ENCODE assay signal across 1 cellular context in the genomic region with DNA sequence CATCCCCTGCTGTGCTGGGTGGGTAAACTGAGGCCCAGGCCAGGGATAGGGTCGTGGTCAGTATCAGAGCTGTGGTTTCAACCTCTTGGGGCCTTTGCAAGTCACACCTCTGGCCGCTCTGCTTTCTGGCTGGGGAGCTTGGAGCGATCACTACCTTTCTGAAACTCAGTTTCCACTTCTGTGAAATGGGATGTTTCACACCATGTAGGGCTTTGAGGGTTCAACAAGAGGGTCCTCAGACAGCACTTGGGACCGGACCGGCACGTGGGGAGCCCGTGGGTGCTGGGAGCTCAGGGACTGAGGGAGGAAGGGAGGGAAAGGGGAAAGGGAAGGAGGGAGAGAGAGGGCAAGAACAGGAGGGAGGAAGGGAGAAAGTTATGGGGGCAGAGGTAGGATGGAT.
A peak's percentile ranks its signal among the peaks of the same experiment; 100 is the strongest.
TF ChIP-seq lines count a peak whose summit lies in the region.

No MANE protein-coding gene starts in this region.

TF ChIP-seq in HEK293, 187 proteins besides CTCF, POLR2A, EP300 and RAD21 (continued from another document):
- TF ChIP-seq, protein P1, sequence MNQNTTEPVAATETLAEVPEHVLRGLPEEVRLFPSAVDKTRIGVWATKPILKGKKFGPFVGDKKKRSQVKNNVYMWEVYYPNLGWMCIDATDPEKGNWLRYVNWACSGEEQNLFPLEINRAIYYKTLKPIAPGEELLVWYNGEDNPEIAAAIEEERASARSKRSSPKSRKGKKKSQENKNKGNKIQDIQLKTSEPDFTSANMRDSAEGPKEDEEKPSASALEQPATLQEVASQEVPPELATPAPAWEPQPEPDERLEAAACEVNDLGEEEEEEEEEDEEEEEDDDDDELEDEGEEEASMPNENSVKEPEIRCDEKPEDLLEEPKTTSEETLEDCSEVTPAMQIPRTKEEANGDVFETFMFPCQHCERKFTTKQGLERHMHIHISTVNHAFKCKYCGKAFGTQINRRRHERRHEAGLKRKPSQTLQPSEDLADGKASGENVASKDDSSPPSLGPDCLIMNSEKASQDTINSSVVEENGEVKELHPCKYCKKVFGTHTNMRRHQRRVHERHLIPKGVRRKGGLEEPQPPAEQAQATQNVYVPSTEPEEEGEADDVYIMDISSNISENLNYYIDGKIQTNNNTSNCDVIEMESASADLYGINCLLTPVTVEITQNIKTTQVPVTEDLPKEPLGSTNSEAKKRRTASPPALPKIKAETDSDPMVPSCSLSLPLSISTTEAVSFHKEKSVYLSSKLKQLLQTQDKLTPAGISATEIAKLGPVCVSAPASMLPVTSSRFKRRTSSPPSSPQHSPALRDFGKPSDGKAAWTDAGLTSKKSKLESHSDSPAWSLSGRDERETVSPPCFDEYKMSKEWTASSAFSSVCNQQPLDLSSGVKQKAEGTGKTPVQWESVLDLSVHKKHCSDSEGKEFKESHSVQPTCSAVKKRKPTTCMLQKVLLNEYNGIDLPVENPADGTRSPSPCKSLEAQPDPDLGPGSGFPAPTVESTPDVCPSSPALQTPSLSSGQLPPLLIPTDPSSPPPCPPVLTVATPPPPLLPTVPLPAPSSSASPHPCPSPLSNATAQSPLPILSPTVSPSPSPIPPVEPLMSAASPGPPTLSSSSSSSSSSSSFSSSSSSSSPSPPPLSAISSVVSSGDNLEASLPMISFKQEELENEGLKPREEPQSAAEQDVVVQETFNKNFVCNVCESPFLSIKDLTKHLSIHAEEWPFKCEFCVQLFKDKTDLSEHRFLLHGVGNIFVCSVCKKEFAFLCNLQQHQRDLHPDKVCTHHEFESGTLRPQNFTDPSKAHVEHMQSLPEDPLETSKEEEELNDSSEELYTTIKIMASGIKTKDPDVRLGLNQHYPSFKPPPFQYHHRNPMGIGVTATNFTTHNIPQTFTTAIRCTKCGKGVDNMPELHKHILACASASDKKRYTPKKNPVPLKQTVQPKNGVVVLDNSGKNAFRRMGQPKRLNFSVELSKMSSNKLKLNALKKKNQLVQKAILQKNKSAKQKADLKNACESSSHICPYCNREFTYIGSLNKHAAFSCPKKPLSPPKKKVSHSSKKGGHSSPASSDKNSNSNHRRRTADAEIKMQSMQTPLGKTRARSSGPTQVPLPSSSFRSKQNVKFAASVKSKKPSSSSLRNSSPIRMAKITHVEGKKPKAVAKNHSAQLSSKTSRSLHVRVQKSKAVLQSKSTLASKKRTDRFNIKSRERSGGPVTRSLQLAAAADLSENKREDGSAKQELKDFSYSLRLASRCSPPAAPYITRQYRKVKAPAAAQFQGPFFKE (tag by site-specific recombination; IDR thresholded peaks at IDR 0.05; ENCODE audit: borderline replicate concordance), result no peak
- TF ChIP-seq ZNF184 (tag by site-specific recombination; IDR thresholded peaks at IDR 0.05) (no peak), ZNF366 (tag by site-specific recombination; conservative IDR thresholded peaks at IDR 0.05) (0 out of 2 replicates have a peak, but pooled peaks have one; percentile 14), ZNF248 (tag by site-specific recombination; IDR thresholded peaks at IDR 0.05) (no peak), TRIM28 (IDR thresholded peaks at IDR 0.05; ENCODE audit: borderline replicate concordance, low read length) (no peak), ZNF514 (tag by site-specific recombination; IDR thresholded peaks at IDR 0.05) (no peak), KLF7 (tag by site-specific recombination; IDR thresholded peaks at IDR 0.05; ENCODE audit: borderline replicate concordance) (no peak)
- TF ChIP-seq, protein P2, sequence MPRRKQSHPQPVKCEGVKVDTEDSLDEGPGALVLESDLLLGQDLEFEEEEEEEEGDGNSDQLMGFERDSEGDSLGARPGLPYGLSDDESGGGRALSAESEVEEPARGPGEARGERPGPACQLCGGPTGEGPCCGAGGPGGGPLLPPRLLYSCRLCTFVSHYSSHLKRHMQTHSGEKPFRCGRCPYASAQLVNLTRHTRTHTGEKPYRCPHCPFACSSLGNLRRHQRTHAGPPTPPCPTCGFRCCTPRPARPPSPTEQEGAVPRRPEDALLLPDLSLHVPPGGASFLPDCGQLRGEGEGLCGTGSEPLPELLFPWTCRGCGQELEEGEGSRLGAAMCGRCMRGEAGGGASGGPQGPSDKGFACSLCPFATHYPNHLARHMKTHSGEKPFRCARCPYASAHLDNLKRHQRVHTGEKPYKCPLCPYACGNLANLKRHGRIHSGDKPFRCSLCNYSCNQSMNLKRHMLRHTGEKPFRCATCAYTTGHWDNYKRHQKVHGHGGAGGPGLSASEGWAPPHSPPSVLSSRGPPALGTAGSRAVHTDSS (tag by site-specific recombination; IDR thresholded peaks at IDR 0.05), result no peak
- TF ChIP-seq, protein P3, sequence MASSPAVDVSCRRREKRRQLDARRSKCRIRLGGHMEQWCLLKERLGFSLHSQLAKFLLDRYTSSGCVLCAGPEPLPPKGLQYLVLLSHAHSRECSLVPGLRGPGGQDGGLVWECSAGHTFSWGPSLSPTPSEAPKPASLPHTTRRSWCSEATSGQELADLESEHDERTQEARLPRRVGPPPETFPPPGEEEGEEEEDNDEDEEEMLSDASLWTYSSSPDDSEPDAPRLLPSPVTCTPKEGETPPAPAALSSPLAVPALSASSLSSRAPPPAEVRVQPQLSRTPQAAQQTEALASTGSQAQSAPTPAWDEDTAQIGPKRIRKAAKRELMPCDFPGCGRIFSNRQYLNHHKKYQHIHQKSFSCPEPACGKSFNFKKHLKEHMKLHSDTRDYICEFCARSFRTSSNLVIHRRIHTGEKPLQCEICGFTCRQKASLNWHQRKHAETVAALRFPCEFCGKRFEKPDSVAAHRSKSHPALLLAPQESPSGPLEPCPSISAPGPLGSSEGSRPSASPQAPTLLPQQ (tag by site-specific recombination; IDR thresholded peaks at IDR 0.05), result no peak
